Comparison of ENCODE assay signal across 25 cellular contexts in the genomic region with DNA sequence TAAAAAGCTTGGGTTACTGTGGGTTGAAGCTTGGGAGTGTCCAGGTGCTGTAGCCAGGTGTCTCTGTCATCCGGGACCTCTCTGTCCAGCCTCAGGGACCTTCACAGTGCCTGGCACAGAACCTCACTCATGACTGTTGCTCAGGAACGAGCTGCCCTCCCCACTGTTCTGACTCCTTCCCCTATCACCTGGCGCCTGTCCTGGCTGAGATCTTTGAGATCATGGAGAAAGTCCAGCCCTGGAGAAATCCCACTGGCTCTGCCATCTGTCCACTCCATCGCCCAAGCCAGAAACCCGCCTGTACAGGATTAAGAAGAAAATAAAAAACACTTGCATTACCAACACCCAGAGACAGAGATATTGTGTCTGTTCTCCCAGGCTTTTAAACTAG. TPM values are rescaled to one million over a fixed set of nuclear protein-coding genes. Genes with fewer than 3 reads are reported as not detected.
DNase-seq lines count a peak whose midpoint lies in the region; ATAC-seq and TF ChIP-seq lines count a peak whose summit lies in the region.
"Had no signal": no experiment of that assay in that cellular context is flagged by ENCODE, and none has a peak within 500 bp of the region (broad histone marks: within the 10 kb centered on the region; RNA-seq: fewer than 3 reads in every experiment).

No MANE protein-coding gene starts in this region.

- H3K27me3 ChIP-seq in body of pancreas (no peaks in the 10 kb centered on the region), right cardiac atrium (ENCODE audit: control insufficient read depth, insufficient read depth) (no peaks in the 10 kb centered on the region), stomach (no peaks in the 10 kb centered on the region)
- H3K27me3 ChIP-seq: BLaER1 treated with 17β-estradiol and CSF1 and Interleukin-3, amounts not matched to agents 10 nM and 100 nM; left lung; sigmoid colon; upper lobe of left lung had no signal

- TF ChIP-seq EP300 in stomach (IDR thresholded peaks at IDR 0.05) = no peak

- intact Hi-C loops in left ventricle myocardium superior (cut with micrococcal nuclease) (no loop called here), left cardiac atrium (cut with DNase I) (no loop called here), body of pancreas (cut with DNase I) (loop anchor here (10.0 kb wide), 1 partner anchor 103 kb away; the partner anchor contains the start of gene RPS6KA5), right cardiac atrium (cut with DNase I) (loop anchor here in 1 of 4 donors (10.0 kb wide), 1 partner anchor 113 kb away; no protein-coding TSS in a partner anchor), stomach (cut with DNase I; ENCODE audit: low total_unique reads) (no loop called here)

- peaks cover 0 to 4% of the 10 kb centered on the region in 2 donors for H3K36me3 ChIP-seq in body of pancreas (replicated peaks in 1 of 2; ENCODE audit: insufficient read depth in 1 of 2, low read depth in 2 of 2)
- peaks cover 37 to 95% (median 94%) of the 10 kb centered on the region in 4 donors for H3K36me3 ChIP-seq in stomach

- H3K27ac ChIP-seq in body of pancreas (peak overlapping the region in 2 of 4 donors; percentile 6 to 30), right cardiac atrium (ENCODE audit: low read length) (peak overlapping the region; percentile 55), stomach (peak overlapping the region in 1 of 5 donors; percentile 53)
- H3K27ac ChIP-seq: BLaER1 treated with 17β-estradiol and CSF1 and Interleukin-3, amounts not matched to agents 10 nM and 100 nM; epithelial cell of prostate; KMS-11; left lung; PC-9; upper lobe of left lung; VCaP had no signal

- H3K4me1 ChIP-seq in body of pancreas (peaks cover 47% of the 10 kb centered on the region), right cardiac atrium (ENCODE audit: control insufficient read depth, insufficient read depth, low read length) (peaks cover 2% of the 10 kb centered on the region), stomach (peaks cover 29 to 78% (median 47%) of the 10 kb centered on the region in 4 donors)
- H3K4me1 ChIP-seq: BLaER1 treated with 17β-estradiol and CSF1 and Interleukin-3, amounts not matched to agents 10 nM and 100 nM had no signal

- H3K9me3 ChIP-seq in body of pancreas (no peaks in the 10 kb centered on the region), right cardiac atrium (ENCODE audit: control insufficient read depth, low read length) (no peaks in the 10 kb centered on the region), stomach (no peaks in the 10 kb centered on the region)
- H3K9me3 ChIP-seq: BLaER1 treated with 17β-estradiol and CSF1 and Interleukin-3, amounts not matched to agents 10 nM and 100 nM; left lung; sigmoid colon; upper lobe of left lung had no signal

- no peak for ATAC-seq in left ventricle myocardium superior
- ATAC-seq in left cardiac atrium = no peak
- no peak for ATAC-seq in body of pancreas
- ATAC-seq in right cardiac atrium = no peak
- no peak for ATAC-seq in GM21786 (IDR thresholded peaks at IDR 0.05; ENCODE audit: unreplicated experiment)
- ATAC-seq: left lung had no signal

- TF ChIP-seq POLR2A in body of pancreas (IDR thresholded peaks at IDR 0.05) (no peak), stomach (IDR thresholded peaks at IDR 0.05) (no peak)

- WGBS in body of pancreas, 2 donors = 52 to 85% methylated on average over 4 to 5 of the region's 5 CpGs
- WGBS in right cardiac atrium = 72% methylated on average over 5 of the region's 5 CpGs
- 68 to 89% (median 79%) methylated on average over 5 of the region's 5 CpGs for WGBS in stomach, 5 donors

- TF ChIP-seq CTCF in body of pancreas (IDR thresholded peaks at IDR 0.05) = no peak
- no peak for TF ChIP-seq CTCF in stomach (IDR thresholded peaks at IDR 0.05)

- H3K4me3 ChIP-seq in body of pancreas = no peak overlapping the region
- no peak overlapping the region for H3K4me3 ChIP-seq in right cardiac atrium (ENCODE audit: low read length)
- no peak overlapping the region for H3K4me3 ChIP-seq in stomach
- H3K4me3 ChIP-seq: BLaER1 treated with 17β-estradiol and CSF1 and Interleukin-3, amounts not matched to agents 10 nM and 100 nM; left lung; PC-9; sigmoid colon; upper lobe of left lung had no signal

- DNase-seq in left ventricle myocardium superior (peak; percentile 11), left cardiac atrium (no peak), body of pancreas (peak; percentile 16 to 60 (median 34)), right cardiac atrium (peak in 1 of 3 donors; percentile 27), stomach (peak; percentile 36), 8988T (no peak)
- DNase-seq: activated CD4-positive, alpha-beta T cell treated with anti-CD3 and anti-CD28 coated beads for 48 hours; activated naive CD4-positive, alpha-beta T cell treated with Interleukin-2 at 50 U/mL for 16 hours; activated T-cell treated with anti-CD3 and anti-CD28 coated beads, Interleukin-2, amount 50 U/mL, for 48 hours; H7; left lung; MM.1S; NCI-H1417; NCI-H2029; NCI-H526 treated with DMSO at 0.1 percent for 48 hours; PC-9; SHP77; sigmoid colon; stimulated activated CD4-positive, alpha-beta T cell treated with anti-CD3 and anti-CD28 coated beads, Interleukin-4, amount 100 ng/mL, for 24 hours; upper lobe of left lung had no signal

RNA-seq across cellular contexts. Expression of gene DGLUCY, which starts 53.5 kb away (rescaled TPM):
- total RNA-seq in left ventricle myocardium superior (254 TPM), left cardiac atrium (100 to 1,000 TPM; 110 to 129 TPM), body of pancreas (10 to 100 TPM; 30.9 to 77.8 TPM), right cardiac atrium (100 to 1,000 TPM; 145 to 208 (median 179) TPM), stomach (100 to 1,000 TPM in 2 of 5 donors, 10 to 100 TPM in 3; 54.3 to 122 (median 87.9) TPM)
- polyA plus RNA-seq in right cardiac atrium (112 TPM), stomach (10 to 100 TPM; 24.1 to 32.9 (median 28.9) TPM)

Comparison
In these comparisons a context has a peak if more than half of its experiments do, and no peak if none do; other contexts are left out.
1. DNase-seq: peak in left ventricle myocardium superior (single experiment), body of pancreas (4 of 4) and stomach (single experiment); none in left cardiac atrium (single experiment) and 8988T (single experiment).